8 cellular contexts compared by ENCODE assay signal in the genomic region with DNA sequence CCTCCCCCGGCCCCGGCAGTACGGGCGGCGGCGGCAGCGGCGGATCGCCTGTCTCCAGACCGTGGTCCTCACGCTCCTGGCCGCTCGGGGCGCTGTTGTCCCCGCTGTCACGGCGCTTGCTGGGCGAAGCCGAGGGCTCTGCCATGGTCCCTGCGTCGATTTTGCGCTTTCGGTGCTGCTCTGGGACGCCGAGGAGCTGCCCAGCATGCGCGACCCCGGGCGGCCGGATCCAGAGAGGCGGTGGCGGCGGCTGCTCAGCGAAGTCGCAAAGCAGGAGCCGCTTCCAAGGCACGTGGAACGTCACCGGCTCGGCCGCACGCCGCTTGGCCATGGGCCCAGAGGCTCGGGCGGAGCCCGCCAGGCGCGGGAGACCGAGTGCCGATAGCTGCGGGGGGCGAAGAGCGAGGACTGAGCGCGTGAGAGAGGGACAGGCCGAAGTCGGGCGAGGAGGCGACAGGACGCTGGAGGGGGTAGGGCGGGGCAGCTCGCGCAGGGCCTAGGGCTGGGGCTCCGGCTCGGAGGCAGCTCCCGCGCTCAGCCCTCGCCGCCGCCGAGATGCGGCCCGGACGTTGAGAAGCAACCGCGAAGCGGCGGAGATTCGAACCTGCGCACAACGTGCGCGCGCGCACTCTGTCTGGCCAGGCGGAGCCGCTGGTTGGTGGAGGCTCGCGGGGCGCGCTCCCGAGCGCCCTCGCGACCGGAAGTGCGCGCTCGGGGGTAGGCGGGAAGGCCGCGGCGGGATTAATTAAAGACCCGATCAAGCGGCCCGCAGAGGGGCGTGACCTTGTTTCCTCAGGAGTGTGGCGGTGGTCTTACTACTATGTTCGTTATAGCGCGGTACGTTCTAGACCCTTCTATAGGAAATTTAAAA. TPM values are rescaled to one million over a fixed set of nuclear protein-coding genes. Genes with fewer than 3 reads are reported as not detected.
DNase-seq lines count a peak whose midpoint lies in the region; ATAC-seq and TF ChIP-seq lines count a peak whose summit lies in the region.

A gene with protein sequence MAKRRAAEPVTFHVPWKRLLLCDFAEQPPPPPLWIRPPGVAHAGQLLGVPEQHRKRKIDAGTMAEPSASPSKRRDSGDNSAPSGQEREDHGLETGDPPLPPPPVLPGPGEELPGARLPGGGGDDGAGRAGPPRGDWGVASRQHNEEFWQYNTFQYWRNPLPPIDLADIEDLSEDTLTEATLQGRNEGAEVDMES (minus strand): TSS at position 632 of the 871 bp plus-strand sequence. CDS start 301 bp downstream, at position 331.

- peak; percentile 78 for DNase-seq in DMS153 (lab: John Stamatoyannopoulos, UW)
- peak; percentile 66 for DNase-seq in HuH-7.5 (ENCODE audit: low spot score)
- DNase-seq in activated CD8-positive, alpha-beta memory T cell treated with anti-CD3 and anti-CD28 coated beads, Interleukin-2, amount 50 U/mL, for 4 hours, result peak; percentile 93
- peak; percentile 66 for DNase-seq in epidermal melanocyte (ENCODE audit: insufficient read length, low spot score)
- peak; percentile 94 to 97 (median 95) for DNase-seq in mucosa of descending colon
- DNase-seq in stimulated activated CD8-positive, alpha-beta memory T cell treated with anti-CD3 and anti-CD28 coated beads, Interleukin-4, amount 100 ng/mL, for 24 hours (ENCODE audit: low read depth), result peak; percentile 84

- intact Hi-C loops in mucosa of descending colon (cut with DNase I, micrococcal nuclease), result loop anchor here (10.0 kb wide), 2 partner anchors 52 to 122 kb away; no protein-coding TSS in a partner anchor

- H3K9me3 ChIP-seq in OCI-LY1 (ENCODE audit: low read length) (no peaks in the 10 kb centered on the region), mucosa of descending colon (no peaks in the 10 kb centered on the region)

- no peaks in the 10 kb centered on the region for H3K9me2 ChIP-seq in OCI-LY1 (ENCODE audit: low read depth, low read length)

- H3K9ac ChIP-seq in OCI-LY1 (ENCODE audit: low read length), result peak within 1 kb of the TSS; percentile 95

- H2AFZ ChIP-seq in OCI-LY1 (ENCODE audit: low read length), result no peak within 1 kb of the TSS

- H3K4me3 ChIP-seq in OCI-LY1 (ENCODE audit: low read depth, low read length, poor library complexity, severe bottlenecking) (peak within 1 kb of the TSS; percentile 95), mucosa of descending colon (peak within 1 kb of the TSS; percentile 79)

- H3K4me2 ChIP-seq in OCI-LY1 (ENCODE audit: low read length), result peak within 1 kb of the TSS; percentile 91

- no peaks in the 10 kb centered on the region for H4K20me1 ChIP-seq in OCI-LY1 (ENCODE audit: insufficient read depth, low read length)

- peak within 1 kb of the TSS; percentile 87 for H3K27ac ChIP-seq in OCI-LY1 (ENCODE audit: low read depth, low read length, poor library complexity, severe bottlenecking)

- TF ChIP-seq CTCF in OCI-LY1 (IDR thresholded peaks at IDR 0.05; ENCODE audit: low read length) (peak; percentile 67), mucosa of descending colon (IDR thresholded peaks at IDR 0.05) (peak; percentile 86)

- H3K27me3 ChIP-seq in OCI-LY1 (ENCODE audit: insufficient read depth, low read length), result no peaks in the 10 kb centered on the region

- no peaks in the 10 kb centered on the region for H3F3A ChIP-seq in OCI-LY1 (ENCODE audit: insufficient read depth, low read length)

- peak; percentile 94 for ATAC-seq in GM21528 (IDR thresholded peaks at IDR 0.05; ENCODE audit: low FRiP score, unreplicated experiment)
- ATAC-seq in mucosa of descending colon, result peak; percentile 98

- H3K4me1 ChIP-seq in OCI-LY1 (ENCODE audit: insufficient read depth, low read length, severe bottlenecking) (peaks cover 44% of the 10 kb centered on the region), mucosa of descending colon (ENCODE audit: low read depth) (no peaks in the 10 kb centered on the region)

- peaks cover 16% of the 10 kb centered on the region for H3K79me2 ChIP-seq in OCI-LY1 (ENCODE audit: insufficient read depth, low read length)

- peaks cover 5% of the 10 kb centered on the region; the same call in 1 of the 2 replicates for H3K36me3 ChIP-seq in OCI-LY1 (ENCODE audit: insufficient read depth, low read length)
- H3K36me3 ChIP-seq in mucosa of descending colon (ENCODE audit: low read depth), result no peaks in the 10 kb centered on the region

RNA-seq across cellular contexts. Expression of the gene that starts here (rescaled TPM):
- total RNA-seq in mucosa of descending colon, result 1 to 10 TPM; 7.8 to 8.9 (median 7.8) TPM

Comparison
In these comparisons a context has a peak if more than half of its experiments do, and no peak if none do; other contexts are left out.
1. Peak in every context shown above with its lines: DNase-seq, ATAC-seq, H3K4me3 ChIP-seq and H3K27ac ChIP-seq.